Comparison of ENCODE assay signal across 3 cellular contexts in the genomic region with DNA sequence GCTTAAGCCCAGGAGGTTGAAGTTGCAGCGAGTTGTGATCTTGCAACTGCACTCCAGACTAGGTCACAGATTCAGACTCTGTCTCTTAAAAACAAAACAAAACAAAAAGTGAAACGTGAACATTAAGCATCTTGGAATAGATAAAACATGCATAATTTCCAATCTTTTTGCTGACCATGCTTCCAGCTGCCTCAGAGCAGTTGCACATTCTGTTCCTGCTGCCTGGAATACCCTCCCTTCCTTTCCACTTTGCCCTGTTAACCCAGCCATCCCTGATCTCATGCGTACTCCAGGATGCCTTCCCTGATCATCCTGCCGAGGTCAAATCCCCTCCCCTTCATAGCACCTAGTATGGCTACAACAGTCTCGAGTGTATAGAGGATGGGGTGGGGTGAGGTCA.
TF ChIP-seq lines count a peak whose summit lies in the region.

No MANE protein-coding gene starts in this region.

TF ChIP-seq in SK-N-SH treated with all-trans-retinoic acid at 6 μM for 48 hours, 23 proteins besides CTCF, POLR2A, EP300 and RAD21:
- TF ChIP-seq GLIS3 (CRISPR knock-in tag; IDR thresholded peaks at IDR 0.05) (no peak), ZFP3 (CRISPR knock-in tag; IDR thresholded peaks at IDR 0.05) (no peak), ZNF70 (CRISPR knock-in tag; IDR thresholded peaks at IDR 0.05) (peak; percentile 87), CSDC2 (CRISPR knock-in tag; IDR thresholded peaks at IDR 0.05) (no peak)

TF ChIP-seq in SK-N-SH, 30 proteins besides CTCF, POLR2A, EP300 and RAD21:
- TF ChIP-seq FOXM1 (IDR thresholded peaks at IDR 0.05; ENCODE audit: low read depth): no peak
- TF ChIP-seq TCF12 (IDR thresholded peaks at IDR 0.05): no peak
- TF ChIP-seq, protein P1, sequence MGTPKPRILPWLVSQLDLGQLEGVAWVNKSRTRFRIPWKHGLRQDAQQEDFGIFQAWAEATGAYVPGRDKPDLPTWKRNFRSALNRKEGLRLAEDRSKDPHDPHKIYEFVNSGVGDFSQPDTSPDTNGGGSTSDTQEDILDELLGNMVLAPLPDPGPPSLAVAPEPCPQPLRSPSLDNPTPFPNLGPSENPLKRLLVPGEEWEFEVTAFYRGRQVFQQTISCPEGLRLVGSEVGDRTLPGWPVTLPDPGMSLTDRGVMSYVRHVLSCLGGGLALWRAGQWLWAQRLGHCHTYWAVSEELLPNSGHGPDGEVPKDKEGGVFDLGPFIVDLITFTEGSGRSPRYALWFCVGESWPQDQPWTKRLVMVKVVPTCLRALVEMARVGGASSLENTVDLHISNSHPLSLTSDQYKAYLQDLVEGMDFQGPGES (IDR thresholded peaks at IDR 0.05; ENCODE audit: low read depth, low read length): no peak
- TF ChIP-seq, protein P2, sequence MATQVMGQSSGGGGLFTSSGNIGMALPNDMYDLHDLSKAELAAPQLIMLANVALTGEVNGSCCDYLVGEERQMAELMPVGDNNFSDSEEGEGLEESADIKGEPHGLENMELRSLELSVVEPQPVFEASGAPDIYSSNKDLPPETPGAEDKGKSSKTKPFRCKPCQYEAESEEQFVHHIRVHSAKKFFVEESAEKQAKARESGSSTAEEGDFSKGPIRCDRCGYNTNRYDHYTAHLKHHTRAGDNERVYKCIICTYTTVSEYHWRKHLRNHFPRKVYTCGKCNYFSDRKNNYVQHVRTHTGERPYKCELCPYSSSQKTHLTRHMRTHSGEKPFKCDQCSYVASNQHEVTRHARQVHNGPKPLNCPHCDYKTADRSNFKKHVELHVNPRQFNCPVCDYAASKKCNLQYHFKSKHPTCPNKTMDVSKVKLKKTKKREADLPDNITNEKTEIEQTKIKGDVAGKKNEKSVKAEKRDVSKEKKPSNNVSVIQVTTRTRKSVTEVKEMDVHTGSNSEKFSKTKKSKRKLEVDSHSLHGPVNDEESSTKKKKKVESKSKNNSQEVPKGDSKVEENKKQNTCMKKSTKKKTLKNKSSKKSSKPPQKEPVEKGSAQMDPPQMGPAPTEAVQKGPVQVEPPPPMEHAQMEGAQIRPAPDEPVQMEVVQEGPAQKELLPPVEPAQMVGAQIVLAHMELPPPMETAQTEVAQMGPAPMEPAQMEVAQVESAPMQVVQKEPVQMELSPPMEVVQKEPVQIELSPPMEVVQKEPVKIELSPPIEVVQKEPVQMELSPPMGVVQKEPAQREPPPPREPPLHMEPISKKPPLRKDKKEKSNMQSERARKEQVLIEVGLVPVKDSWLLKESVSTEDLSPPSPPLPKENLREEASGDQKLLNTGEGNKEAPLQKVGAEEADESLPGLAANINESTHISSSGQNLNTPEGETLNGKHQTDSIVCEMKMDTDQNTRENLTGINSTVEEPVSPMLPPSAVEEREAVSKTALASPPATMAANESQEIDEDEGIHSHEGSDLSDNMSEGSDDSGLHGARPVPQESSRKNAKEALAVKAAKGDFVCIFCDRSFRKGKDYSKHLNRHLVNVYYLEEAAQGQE (IDR thresholded peaks at IDR 0.05; ENCODE audit: low read depth, low read length): no peak
- TF ChIP-seq MEF2A (IDR thresholded peaks at IDR 0.05; ENCODE audit: borderline replicate concordance, low read depth): no peak

TF ChIP-seq in IMR-90, 13 proteins besides CTCF, POLR2A, EP300 and RAD21:
- TF ChIP-seq BHLHE40 (IDR thresholded peaks at IDR 0.05; ENCODE audit: low read depth, low read length): no peak
- no peak for TF ChIP-seq CEBPB (IDR thresholded peaks at IDR 0.05; ENCODE audit: low read depth, low read length)
